In genomic region chr14:92039073-92039719, GRCh38 we compare ENCODE assay signal across 8 cellular contexts. TPM values are rescaled to one million over a fixed set of nuclear protein-coding genes. Genes with fewer than 3 reads are reported as not detected.
DNase-seq lines count a peak whose midpoint lies in the region; ATAC-seq, FAIRE-seq and TF ChIP-seq lines count a peak whose summit lies in the region.

No MANE protein-coding gene starts in this region.

- no peaks in the 10 kb centered on the region for H3K9me3 ChIP-seq in HUES6 (ENCODE audit: control insufficient read depth, insufficient read depth, low read depth, low read length)
- no peaks in the 10 kb centered on the region for H3K9me3 ChIP-seq in spleen

- ATAC-seq in GM21423 (IDR thresholded peaks at IDR 0.05; ENCODE audit: unreplicated experiment): peak; percentile 8

- H3K4me3 ChIP-seq in HUES6 (ENCODE audit: low read depth, low read length): peak overlapping the region; percentile 87
- H3K4me3 ChIP-seq in spleen: peak overlapping the region; percentile 62 to 95 (median 80)

- intact Hi-C loops in spleen (cut with DNase I; ENCODE audit: low total_unique reads): loop anchor here (5.0 kb wide), 1 partner anchor 68 kb away; the partner anchor contains the start of gene ATXN3

- H3K4me1 ChIP-seq in HUES6 (ENCODE audit: control insufficient read depth, insufficient read depth, low read length) (peaks cover 14% of the 10 kb centered on the region), spleen (peaks cover 26 to 67% (median 45%) of the 10 kb centered on the region in 6 donors)

- 0% methylated on average over 23 of the region's 23 CpGs for WGBS in spleen, 5 donors

- FAIRE-seq in RCC 7860 (lab: Jason Lieb, UNC): no peak

- H3K27ac ChIP-seq in HUES6 (ENCODE audit: low read depth, low read length): peak overlapping the region; percentile 94
- H3K27ac ChIP-seq in spleen: peak overlapping the region; percentile 80 to 98 (median 96)

- no peak for TF ChIP-seq CTCF in spleen (IDR thresholded peaks at IDR 0.05 in 8 of 11, conservative IDR thresholded peaks at IDR 0.05 in 3 of 11)

- peak overlapping the region; percentile 97 for H3K9ac ChIP-seq in HUES6 (ENCODE audit: low read length)

- H3K36me3 ChIP-seq in HUES6 (ENCODE audit: control insufficient read depth, insufficient read depth, low read length): no peaks in the 10 kb centered on the region
- peaks cover 0 to 22% (median 0%) of the 10 kb centered on the region in 6 donors for H3K36me3 ChIP-seq in spleen

- in situ Hi-C loops in T47D (cut with HindIII; ENCODE audit: low pct_unique_long_range_greater_than_20kb, low sequenced_read_pairs): no loop called here

- TF ChIP-seq POLR2A in spleen (IDR thresholded peaks at IDR 0.05): no peak

- DNase-seq in DMS 273 (lab: John Stamatoyannopoulos, UW; ENCODE audit: unreplicated experiment) (peak; percentile 89), RCC 7860 (ENCODE audit: low spot score) (peak; percentile 49), T47D (ENCODE audit: low read depth in 1 of 2, low spot score in 1 of 2) (peak; percentile 59 to 77), islet precursor cell (peak; percentile 88), spleen (no peak), DMS153 treated with DMSO at 0.1 percent for 48 hours (lab: John Stamatoyannopoulos, UW; ENCODE audit: unreplicated experiment) (no peak)

- H3K27me3 ChIP-seq in HUES6 (ENCODE audit: control insufficient read depth, insufficient read depth, low read length) (no peaks in the 10 kb centered on the region), spleen (replicated peaks in 1 of 7) (no peaks in the 10 kb centered on the region)

RNA-seq across cellular contexts. Expression of gene TRIP11, which starts 0.7 kb away (rescaled TPM):
- total RNA-seq in spleen: 10 to 100 TPM; 32.9 to 75.7 (median 54.5) TPM
- polyA plus RNA-seq in spleen: 1 to 10 TPM; 3.0 to 4.5 (median 3.7) TPM

Comparison
In these comparisons a context has a peak if more than half of its experiments do, and no peak if none do; other contexts are left out.
1. DNase-seq: peak in DMS 273 (single experiment), RCC 7860 (single experiment), T47D (2 of 2) and islet precursor cell (single experiment); none in spleen (single experiment) and DMS153 treated with DMSO at 0.1 percent for 48 hours (single experiment).